ENCODE assay signal across 1 cellular context in genomic region chr19:2609389-2610116, GRCh38.
TF ChIP-seq lines count a peak whose summit lies in the region.

No MANE protein-coding gene starts in this region.

TF ChIP-seq in GM23338, 12 proteins besides CTCF, POLR2A, EP300 and RAD21 (continued from another document):
- TF ChIP-seq REST (IDR thresholded peaks at IDR 0.05; ENCODE audit: unreplicated experiment) (no peak), JUNB (IDR thresholded peaks at IDR 0.05; ENCODE audit: unreplicated experiment) (no peak)
